ENCODE assay signal across 10 cellular contexts in the genomic region with DNA sequence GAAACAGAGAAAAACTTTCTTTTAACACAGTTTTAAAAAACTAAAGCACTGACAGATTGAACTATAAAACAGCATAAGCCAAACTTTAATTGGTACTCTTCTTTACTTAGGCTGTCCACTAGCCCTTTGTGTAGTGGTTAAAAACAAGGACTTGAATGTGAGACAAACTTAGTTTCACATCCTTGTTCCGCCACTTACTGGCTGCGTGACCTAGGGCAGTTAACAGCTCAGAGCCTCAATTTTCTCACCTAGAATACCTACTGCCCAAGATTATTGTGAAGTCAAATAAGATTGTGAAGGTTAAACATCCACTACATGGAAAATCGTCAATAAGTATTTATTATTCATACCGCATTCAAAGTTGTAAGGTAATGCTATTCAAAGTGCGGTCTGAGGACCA. TPM values are rescaled to one million over a fixed set of nuclear protein-coding genes. Genes with fewer than 3 reads are reported as not detected.
DNase-seq lines count a peak whose midpoint lies in the region; ATAC-seq and TF ChIP-seq lines count a peak whose summit lies in the region.
"Had no signal": no experiment of that assay in that cellular context is flagged by ENCODE, and none has a peak within 500 bp of the region (broad histone marks: within the 10 kb centered on the region; RNA-seq: fewer than 3 reads in every experiment).

No MANE protein-coding gene starts in this region.

- H3K4me3 Mint-ChIP-seq in neural crest cell = peak overlapping the region; percentile 93

- H3K4me3 ChIP-seq in Karpas-422 (ENCODE audit: low read length) = peak overlapping the region; percentile 90

- no peak overlapping the region for H2AFZ ChIP-seq in Karpas-422 (ENCODE audit: low read length)

- no peaks in the 10 kb centered on the region for H3K27me3 ChIP-seq in Karpas-422 (ENCODE audit: low read length)

- no peak for TF ChIP-seq CTCF in neural crest cell (conservative IDR thresholded peaks at IDR 0.05)

- H3K4me1 Mint-ChIP-seq in neural crest cell = peaks cover 38% of the 10 kb centered on the region

- no peaks in the 10 kb centered on the region for H3K9me3 ChIP-seq in Karpas-422 (ENCODE audit: low read length)

- peaks cover 20% of the 10 kb centered on the region for H3K4me1 ChIP-seq in Karpas-422 (ENCODE audit: low read length)

- peaks cover 7% of the 10 kb centered on the region for H3K27me3 Mint-ChIP-seq in neural crest cell (ENCODE audit: low read depth)

- 0 out of 2 replicates have a peak, but pooled peaks cover 3% of the 10 kb centered on the region for H3K36me3 ChIP-seq in Karpas-422 (ENCODE audit: insufficient read depth, low read length)

- DNase-seq in Karpas-422 (peak; percentile 61), neural crest cell (ENCODE audit: low read depth, low spot score) (no peak), HPDE6-E6E7 (ENCODE audit: extremely low spot score) (no peak), T-helper 9 cell (no peak), left cardiac atrium (no peak), COLO829 (ENCODE audit: low spot score) (no peak)
- DNase-seq: activated CD4-positive, alpha-beta T cell treated with anti-CD3 and anti-CD28 coated beads for 4 hours; NCI-H2171 treated with DMSO at 0.1 percent for 48 hours had no signal

- H3K4me2 ChIP-seq in Karpas-422 (ENCODE audit: low read depth, low read length, poor library complexity, severe bottlenecking) = peak overlapping the region; percentile 87

- no peaks in the 10 kb centered on the region for H4K20me1 ChIP-seq in Karpas-422 (ENCODE audit: insufficient read depth, low read depth, low read length)

- H3K27ac ChIP-seq in Karpas-422 (ENCODE audit: low read length) = peak overlapping the region; percentile 26; the same call in 1 of the 2 replicates

- peaks cover 6% of the 10 kb centered on the region; the same call in 1 of the 2 replicates for H3K9me2 ChIP-seq in Karpas-422 (replicated peaks; ENCODE audit: insufficient read depth, low read length)

- peaks cover 34% of the 10 kb centered on the region for H3K79me2 ChIP-seq in Karpas-422 (ENCODE audit: low read length)

- no peaks in the 10 kb centered on the region for H3K9me3 Mint-ChIP-seq in neural crest cell

- H3K36me3 Mint-ChIP-seq in neural crest cell (ENCODE audit: low read depth) = peaks cover 16% of the 10 kb centered on the region

- intact Hi-C loops in left cardiac atrium (cut with DNase I) = no loop called here

- no peak overlapping the region for H3K27ac Mint-ChIP-seq in neural crest cell (ENCODE audit: unreplicated experiment)

- ATAC-seq in GM19035 (IDR thresholded peaks at IDR 0.05; ENCODE audit: unreplicated experiment) (peak; percentile 62), HG02678 (IDR thresholded peaks at IDR 0.05; ENCODE audit: unreplicated experiment) (peak; percentile 64), left cardiac atrium (no peak)

- H3K9ac ChIP-seq in Karpas-422 (ENCODE audit: low read length) = peak overlapping the region; percentile 88

RNA-seq across cellular contexts. Expression of a gene that starts 2.0 kb away (rescaled TPM):
- total RNA-seq in Karpas-422 (2014; rRNA removed; shearing (Covaris generic); ENCODE audit: low replicate concordance) = 8.3 and 15.9 TPM in 2 replicates
- 19.0 and 19.4 TPM in 2 replicates for total RNA-seq in neural crest cell
- 1 to 10 TPM; 3.7 to 6.3 TPM for total RNA-seq in left cardiac atrium

RNA-seq across cellular contexts. Expression of a gene that starts 24.5 kb away (rescaled TPM):
- total RNA-seq in Karpas-422 (2014; rRNA removed; shearing (Covaris generic); ENCODE audit: low replicate concordance) = not detected in 2 replicates
- total RNA-seq in neural crest cell (1.3 and 1.9 TPM in 2 replicates), left cardiac atrium (under 1 TPM; 0.29 to 0.52 TPM)

Comparison
In these comparisons a context has a peak if more than half of its experiments do, and no peak if none do; other contexts are left out.
1. ATAC-seq: peak in GM19035 (single experiment) and HG02678 (single experiment); none in left cardiac atrium (0 of 2).